ENCODE assay signal across 17 cellular contexts in the genomic region with DNA sequence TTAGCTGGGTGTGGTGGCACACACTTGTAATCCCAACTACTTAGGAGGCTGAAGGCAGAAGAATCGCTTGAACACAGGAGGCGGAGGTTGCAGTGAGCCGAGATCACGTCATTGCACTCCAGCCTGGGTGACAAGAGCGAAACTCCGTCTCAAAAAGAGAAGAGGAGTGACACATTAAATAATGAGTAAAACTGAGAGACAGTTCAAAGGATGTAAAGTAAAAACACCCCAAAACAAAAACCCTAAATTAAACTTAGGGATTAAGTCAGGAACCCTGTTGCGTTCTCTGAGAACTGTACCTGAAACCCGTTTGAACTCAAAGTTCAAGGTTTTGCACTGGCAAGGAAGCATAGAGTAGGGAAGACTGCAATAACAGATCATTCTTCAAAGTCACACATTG.
"Had no signal": no experiment of that assay in that cellular context is flagged by ENCODE, and none has a peak within 500 bp of the region (broad histone marks: within the 10 kb centered on the region; RNA-seq: fewer than 3 reads in every experiment).

No MANE protein-coding gene starts in this region.

- H3K27me3 ChIP-seq: tibial artery, uterus had no signal

- DNase-seq: activated gamma-delta T cell treated with Interleukin-2 at 50 U/mL for 16 hours; effector memory CD4-positive, alpha-beta T cell; foreskin fibroblast; hippocampal formation; midbrain; right cardiac atrium; T-cell; T-helper 9 cell; tibial artery; uterus had no signal

- ATAC-seq: left lobe of liver; right cardiac atrium; stimulated activated memory B cell treated with anti-CD40 and anti-IgM and Interleukin-4, amounts not matched to agents 10 μg/mL and 1 μg/mL and 100 μg/mL, for 72 hours; T-cell had no signal

- H3K9me3 Mint-ChIP-seq: dendritic cell treated with granulocyte-macrophage colony-stimulating factor and Interleukin-4, amounts not matched to agents 40 ng/mL and 50 ng/mL, for 4 days; stimulated activated memory B cell treated with anti-CD40 and anti-IgM and Interleukin-4, amounts not matched to agents 10 μg/mL and 1 μg/mL and 100 μg/mL, for 72 hours; T-cell had no signal

- H3K4me1 Mint-ChIP-seq: stimulated activated memory B cell treated with anti-CD40 and anti-IgM and Interleukin-4, amounts not matched to agents 10 μg/mL and 1 μg/mL and 100 μg/mL, for 72 hours; T-cell had no signal

- H3K9me3 ChIP-seq: prostate gland, tibial artery, uterus had no signal

- H3K36me3 ChIP-seq: prostate gland, tibial artery, uterus had no signal

- H3K27me3 Mint-ChIP-seq: dendritic cell treated with granulocyte-macrophage colony-stimulating factor and Interleukin-4, amounts not matched to agents 40 ng/mL and 50 ng/mL, for 4 days; stimulated activated memory B cell treated with anti-CD40 and anti-IgM and Interleukin-4, amounts not matched to agents 10 μg/mL and 1 μg/mL and 100 μg/mL, for 72 hours had no signal

- H3K27ac Mint-ChIP-seq: dendritic cell treated with granulocyte-macrophage colony-stimulating factor and Interleukin-4, amounts not matched to agents 40 ng/mL and 50 ng/mL, for 4 days; stimulated activated memory B cell treated with anti-CD40 and anti-IgM and Interleukin-4, amounts not matched to agents 10 μg/mL and 1 μg/mL and 100 μg/mL, for 72 hours; T-cell had no signal

- H3K27ac ChIP-seq: prostate gland, skin epidermis, tibial artery, uterus had no signal

- H3K4me3 ChIP-seq: prostate gland, skin epidermis, tibial artery, uterus had no signal

- H3K4me3 Mint-ChIP-seq: dendritic cell treated with granulocyte-macrophage colony-stimulating factor and Interleukin-4, amounts not matched to agents 40 ng/mL and 50 ng/mL, for 4 days; stimulated activated memory B cell treated with anti-CD40 and anti-IgM and Interleukin-4, amounts not matched to agents 10 μg/mL and 1 μg/mL and 100 μg/mL, for 72 hours; T-cell had no signal

- H3K4me1 ChIP-seq: prostate gland, tibial artery, uterus had no signal

- H3K36me3 Mint-ChIP-seq: T-cell had no signal

- FAIRE-seq: bronchial epithelial cell, keratinocyte had no signal
